Comparison of ENCODE assay signal across 22 cellular contexts in genomic region chr22:25622011-25622410, GRCh38. TPM values are rescaled to one million over a fixed set of nuclear protein-coding genes. Genes with fewer than 3 reads are reported as not detected.
A peak's percentile ranks its signal among the peaks of the same experiment; 100 is the strongest.
DNase-seq lines count a peak whose midpoint lies in the region; ATAC-seq and TF ChIP-seq lines count a peak whose summit lies in the region.
"Had no signal": no experiment of that assay in that cellular context is flagged by ENCODE, and none has a peak within 500 bp of the region (broad histone marks: within the 10 kb centered on the region; RNA-seq: fewer than 3 reads in every experiment).

No MANE protein-coding gene starts in this region.

- no peaks in the 10 kb centered on the region for H3K36me3 ChIP-seq in KMS-11 (ENCODE audit: insufficient read depth)
- H3K36me3 ChIP-seq: tibial nerve had no signal

- TF ChIP-seq CTCF in KMS-11 (conservative IDR thresholded peaks at IDR 0.05; ENCODE audit: low read depth, low read length) (no peak), nephron progenitor cell (IDR thresholded peaks at IDR 0.05) (no peak)

- peak overlapping the region; percentile 93; the same call in 1 of the 2 replicates for H3K4me2 ChIP-seq in KMS-11

- no peaks in the 10 kb centered on the region for H4K20me1 ChIP-seq in KMS-11 (ENCODE audit: insufficient read depth)

- H3K79me2 ChIP-seq in KMS-11 (ENCODE audit: insufficient read depth, low read depth): no peaks in the 10 kb centered on the region

- no peak overlapping the region for H3K4me3 Mint-ChIP-seq in nephron progenitor cell
- H3K4me3 Mint-ChIP-seq: CD8-positive, alpha-beta T cell; natural killer cell treated with Interleukin-12 subunit alpha and Interleukin-12 subunit beta and Interleukin-15 and Interleukin-18, amount 100 ng/mL, for 72 hours had no signal

- no peaks in the 10 kb centered on the region for H3K9me3 Mint-ChIP-seq in nephron progenitor cell
- H3K9me3 Mint-ChIP-seq: CD8-positive, alpha-beta T cell; natural killer cell treated with Interleukin-12 subunit alpha and Interleukin-12 subunit beta and Interleukin-15 and Interleukin-18, amount 100 ng/mL, for 72 hours had no signal

- ATAC-seq in GM18870 (IDR thresholded peaks at IDR 0.05; ENCODE audit: unreplicated experiment): no peak
- ATAC-seq: CD8-positive, alpha-beta T cell; K562 had no signal

- peaks cover 38% of the 10 kb centered on the region for H3K4me1 Mint-ChIP-seq in nephron progenitor cell

- peak overlapping the region; percentile 18 for H3K27ac Mint-ChIP-seq in nephron progenitor cell
- H3K27ac Mint-ChIP-seq: CD8-positive, alpha-beta T cell; natural killer cell treated with Interleukin-12 subunit alpha and Interleukin-12 subunit beta and Interleukin-15 and Interleukin-18, amount 100 ng/mL, for 72 hours; progenitor cell of endocrine pancreas had no signal

- H3K4me3 ChIP-seq in KMS-11 (IDR thresholded peaks at IDR 0.05; ENCODE audit: insufficient read depth, low read depth, low read length): no peak overlapping the region
- H3K4me3 ChIP-seq: K562, spleen, tibial nerve had no signal

- H3K27me3 ChIP-seq in KMS-11 (ENCODE audit: insufficient read depth, low read depth): no peaks in the 10 kb centered on the region
- H3K27me3 ChIP-seq: spleen, tibial nerve had no signal

- peaks cover 33% of the 10 kb centered on the region for H3K4me1 ChIP-seq in KMS-11 (ENCODE audit: low read depth, poor library complexity, severe bottlenecking)

- no peak overlapping the region for H2AFZ ChIP-seq in KMS-11 (ENCODE audit: low read depth)

- DNase-seq in Daoy (ENCODE audit: low read depth) (peak; percentile 16), astrocyte of the hippocampus (ENCODE audit: low read depth, low spot score) (peak; percentile 80), nephron progenitor cell (peak; percentile 20), GDM1 (lab: John Stamatoyannopoulos, UW) (no peak), nucleus accumbens (lab: John Stamatoyannopoulos, UW) (no peak), AG08396 (ENCODE audit: low spot score) (no peak)
- DNase-seq: ACHN; CD8-positive, alpha-beta T cell; DMS79; HCEC 1CT; hippocampal formation; kidney; NCI-H1105; NCI-H69; SHP77; spleen had no signal

- no peaks in the 10 kb centered on the region for H3K27me3 Mint-ChIP-seq in nephron progenitor cell (ENCODE audit: low read depth, poor library complexity)
- H3K27me3 Mint-ChIP-seq: progenitor cell of endocrine pancreas had no signal

- no peak overlapping the region for H3K27ac ChIP-seq in KMS-11
- H3K27ac ChIP-seq: tibial nerve had no signal

- no peak overlapping the region for H3K9ac ChIP-seq in KMS-11

- H3K36me3 Mint-ChIP-seq in nephron progenitor cell (ENCODE audit: low read depth): peaks cover 22% of the 10 kb centered on the region
- H3K36me3 Mint-ChIP-seq: CD8-positive, alpha-beta T cell; natural killer cell treated with Interleukin-12 subunit alpha and Interleukin-12 subunit beta and Interleukin-15 and Interleukin-18, amount 100 ng/mL, for 72 hours had no signal

RNA-seq across cellular contexts. Expression of gene GRK3, which starts 57.5 kb away (rescaled TPM):
- total RNA-seq in Daoy (2014; rRNA removed; shearing (Covaris generic)): 2.5 and 4.8 TPM in 2 replicates

Comparison
In these comparisons a context has a peak if more than half of its experiments do, and no peak if none do; other contexts are left out.
1. DNase-seq: peak in Daoy (single experiment), astrocyte of the hippocampus (single experiment) and nephron progenitor cell (single experiment); none in GDM1 (single experiment), nucleus accumbens (0 of 56) and AG08396 (single experiment).